Comparison of ENCODE assay signal across 16 cellular contexts in genomic region chr15:65824941-65825544, GRCh38. TPM values are rescaled to one million over a fixed set of nuclear protein-coding genes. Genes with fewer than 3 reads are reported as not detected.
DNase-seq lines count a peak whose midpoint lies in the region; ATAC-seq, FAIRE-seq and TF ChIP-seq lines count a peak whose summit lies in the region.
"Had no signal": no experiment of that assay in that cellular context is flagged by ENCODE, and none has a peak within 500 bp of the region (broad histone marks: within the 10 kb centered on the region; RNA-seq: fewer than 3 reads in every experiment).

No MANE protein-coding gene starts in this region.

- no peaks in the 10 kb centered on the region for H3K9me3 Mint-ChIP-seq in Caco-2 (ENCODE audit: unreplicated experiment)
- H3K9me3 Mint-ChIP-seq: activated T-helper 1 cell treated with anti-CD3 and anti-CD28 coated beads, Interleukin-12 subunit alpha, Interleukin-12 subunit beta, Interleukin-2, Interleukin-4 antibody, amounts not matched to agents 30 ng/mL and 10 ng/mL and 1 ng/mL, durations not matched to agents 14 hours and 24 hours and 36 hours; CD4-positive, alpha-beta memory T cell; GM23338; neural progenitor cell had no signal

- H3K27me3 ChIP-seq in PC-3 (ENCODE audit: low read length), result no peaks in the 10 kb centered on the region
- no peaks in the 10 kb centered on the region for H3K27me3 ChIP-seq in pancreas
- no peaks in the 10 kb centered on the region for H3K27me3 ChIP-seq in Caco-2 (replicated peaks; ENCODE audit: control insufficient read depth, insufficient read depth, low read length)
- H3K27me3 ChIP-seq: neural progenitor cell had no signal

- H3K27ac Mint-ChIP-seq in Caco-2 (ENCODE audit: unreplicated experiment), result no peak overlapping the region
- H3K27ac Mint-ChIP-seq: GM23338 had no signal

- H3K4me1 Mint-ChIP-seq in Caco-2 (ENCODE audit: low read depth, unreplicated experiment), result peaks cover 25% of the 10 kb centered on the region

- no peaks in the 10 kb centered on the region for H3K79me2 ChIP-seq in PC-3 (ENCODE audit: low read length)

- 56 to 57% methylated on average over 5 of the region's 5 CpGs for WGBS in pancreas, 2 donors

- H3K4me1 ChIP-seq in PC-3 (ENCODE audit: insufficient read depth, low read length) (no peaks in the 10 kb centered on the region), pancreas (peaks cover 3 to 23% (median 7%) of the 10 kb centered on the region in 3 donors), Caco-2 (peaks cover 27% of the 10 kb centered on the region)
- H3K4me1 ChIP-seq: neural progenitor cell had no signal

- H3F3A ChIP-seq in PC-3 (ENCODE audit: low read length, unreplicated experiment), result no peaks in the 10 kb centered on the region

- H3K9me2 ChIP-seq in PC-3 (replicated peaks; ENCODE audit: low read length), result no peaks in the 10 kb centered on the region

- CTCF ChIA-PET in PC-3 (lab: Charles Lee), result no interaction called here
- CTCF ChIA-PET in Caco-2 (lab: Charles Lee), result interaction anchor here (1.0 to 2.1 kb wide), 5 partner anchors 8 to 214 kb away, joined by 3 to 21 read pairs (median 4); partner anchors contain the start of genes DENND4A and INTS14

- H3K36me3 ChIP-seq in PC-3 (ENCODE audit: low read depth, low read length), result no peaks in the 10 kb centered on the region
- no peaks in the 10 kb centered on the region for H3K36me3 ChIP-seq in pancreas
- H3K36me3 ChIP-seq in Caco-2 (ENCODE audit: control insufficient read depth, insufficient read depth, low read length), result no peaks in the 10 kb centered on the region
- H3K36me3 ChIP-seq: neural progenitor cell had no signal

- H3K36me3 Mint-ChIP-seq in Caco-2 (ENCODE audit: insufficient read depth, unreplicated experiment), result no peaks in the 10 kb centered on the region
- H3K36me3 Mint-ChIP-seq: CD4-positive, alpha-beta memory T cell; neural progenitor cell had no signal

- H3K4me2 ChIP-seq in PC-3 (ENCODE audit: low read length), result no peak overlapping the region
- H3K4me2 ChIP-seq: GM23338, neural progenitor cell had no signal

- H3K4me3 ChIP-seq in PC-3 (ENCODE audit: low read length) (no peak overlapping the region), pancreas (no peak overlapping the region), Caco-2 (ENCODE audit: low read depth, low read length) (no peak overlapping the region)
- H3K4me3 ChIP-seq: GM23338, neural progenitor cell had no signal

- intact Hi-C loops in PC-3 (cut with micrococcal nuclease), result loop anchor here (5.0 kb wide), 1 partner anchor 168 kb away; no protein-coding TSS in a partner anchor
- intact Hi-C loops in pancreas (cut with DNase I), result loop anchor here in 1 of 3 donors (10.0 kb wide), 1 partner anchor 60 kb away; no protein-coding TSS in a partner anchor
- intact Hi-C loops in Caco-2 (cut with micrococcal nuclease; ENCODE audit: unreplicated experiment), result loop anchor here (1.0 to 5.0 kb wide), 3 partner anchors 32 to 228 kb away; partner anchors contain the start of gene DENND4A

- H4K20me1 ChIP-seq in PC-3 (ENCODE audit: low read length), result no peaks in the 10 kb centered on the region

- no peak for TF ChIP-seq CTCF in PC-3 (conservative IDR thresholded peaks at IDR 0.05; ENCODE audit: low read depth, low read length)
- TF ChIP-seq CTCF in pancreas (IDR thresholded peaks at IDR 0.05), result no peak
- TF ChIP-seq CTCF in Caco-2 (IDR thresholded peaks at IDR 0.05; ENCODE audit: insufficient read depth in 1 of 2, low read depth in 1 of 2, low read length in 1 of 2, severe bottlenecking in 1 of 2, unreplicated experiment in 1 of 2), result no peak

- POLR2A ChIA-PET in PC-3 (lab: Charles Lee; ENCODE audit: unreplicated experiment) (no interaction called here), Caco-2 (lab: Charles Lee) (no interaction called here)

- H3K9me3 ChIP-seq in PC-3 (ENCODE audit: low read length), result no peaks in the 10 kb centered on the region
- no peaks in the 10 kb centered on the region for H3K9me3 ChIP-seq in pancreas
- H3K9me3 ChIP-seq in Caco-2, result no peaks in the 10 kb centered on the region

- H2AFZ ChIP-seq in PC-3 (ENCODE audit: low read length), result no peak overlapping the region
- H2AFZ ChIP-seq: GM23338, neural progenitor cell had no signal

- peak; percentile 28 for DNase-seq in EL
- peak; percentile 9 for DNase-seq in PC-3
- peak in 1 of 6 donors; percentile 38 for DNase-seq in pancreas
- DNase-seq in Caco-2, result no peak
- no peak for DNase-seq in dermis blood vessel endothelial cell
- no peak for DNase-seq in GM19238 (ENCODE audit: insufficient read length, low spot score)
- DNase-seq: activated CD4-positive, alpha-beta T cell treated with anti-CD3 and anti-CD28 coated beads for 1 hour; CD4-positive, alpha-beta memory T cell; central memory CD4-positive, alpha-beta T cell; kidney glomerular epithelial cell had no signal

- H3K4me3 Mint-ChIP-seq in Caco-2 (ENCODE audit: unreplicated experiment), result no peak overlapping the region
- H3K4me3 Mint-ChIP-seq: activated T-helper 1 cell treated with anti-CD3 and anti-CD28 coated beads, Interleukin-12 subunit alpha, Interleukin-12 subunit beta, Interleukin-2, Interleukin-4 antibody, amounts not matched to agents 30 ng/mL and 10 ng/mL and 1 ng/mL, durations not matched to agents 14 hours and 24 hours and 36 hours; GM23338; neural progenitor cell had no signal

- no peak for FAIRE-seq in pancreas (lab: Jason Lieb, UNC)
- FAIRE-seq: frontal cortex had no signal

- no peak overlapping the region for H3K9ac ChIP-seq in PC-3 (ENCODE audit: low read length)
- H3K9ac ChIP-seq: neural progenitor cell had no signal

- ATAC-seq in PC-3 (no peak), esophagus mucosa (peak; percentile 38), pancreas (peak; percentile 25 to 59 (median 32)), GM21786 (IDR thresholded peaks at IDR 0.05; ENCODE audit: unreplicated experiment) (no peak)

- H3K27ac ChIP-seq in PC-3 (ENCODE audit: low read length), result no peak overlapping the region
- H3K27ac ChIP-seq in pancreas, result no peak overlapping the region
- H3K27ac ChIP-seq: neural progenitor cell had no signal

- no peaks in the 10 kb centered on the region for H3K27me3 Mint-ChIP-seq in Caco-2 (ENCODE audit: insufficient read depth, unreplicated experiment)
- H3K27me3 Mint-ChIP-seq: CD4-positive, alpha-beta memory T cell had no signal

- no TSS peak for BruUV-seq in PC-3 (replicated peaks; lab: Mats Ljungman, UMichigan)
- BruUV-seq in Caco-2 (replicated peaks; lab: Mats Ljungman, UMichigan), result no TSS peak

RNA-seq across cellular contexts. Expression of gene DENND4A, which starts 33.0 kb away (rescaled TPM):
- total RNA-seq in PC-3 (2014; rRNA removed), result 6.2 and 11.6 TPM in 2 replicates
- 10.9 TPM for total RNA-seq in esophagus mucosa
- total RNA-seq in pancreas, result 10 to 100 TPM; 21.4 to 34.5 (median 28.2) TPM
- 10 to 100 TPM in 1 of 2 donors, 1 to 10 TPM in 1; 8.6 to 10.8 TPM for polyA plus RNA-seq in pancreas
- total RNA-seq in Caco-2 (2022), result 12.7 and 12.9 TPM in 2 replicates
- total RNA-seq in dermis blood vessel endothelial cell, result 27.6 and 41.5 TPM in 2 replicates

RNA-seq across cellular contexts. Expression of gene RAB11A, which starts 44.2 kb away (rescaled TPM):
- total RNA-seq in PC-3 (2014; rRNA removed) (123 and 171 TPM in 2 replicates), esophagus mucosa (458 TPM), pancreas (10 to 100 TPM; 46.3 to 98.4 (median 62.0) TPM), Caco-2 (2022) (208 and 232 TPM in 2 replicates), dermis blood vessel endothelial cell (485 and 795 TPM in 2 replicates)
- 10 to 100 TPM; 19.8 to 92.0 TPM for polyA plus RNA-seq in pancreas

Comparison
In these comparisons a context has a peak if more than half of its experiments do, and no peak if none do; other contexts are left out.
1. DNase-seq: peak in EL (single experiment) and PC-3 (single experiment); none in Caco-2 (0 of 2), dermis blood vessel endothelial cell (single experiment) and GM19238 (single experiment).
2. ATAC-seq: peak in esophagus mucosa (single experiment) and pancreas (4 of 4); none in PC-3 (single experiment) and GM21786 (single experiment).